ENCODE assay signal across 8 cellular contexts in the genomic region with DNA sequence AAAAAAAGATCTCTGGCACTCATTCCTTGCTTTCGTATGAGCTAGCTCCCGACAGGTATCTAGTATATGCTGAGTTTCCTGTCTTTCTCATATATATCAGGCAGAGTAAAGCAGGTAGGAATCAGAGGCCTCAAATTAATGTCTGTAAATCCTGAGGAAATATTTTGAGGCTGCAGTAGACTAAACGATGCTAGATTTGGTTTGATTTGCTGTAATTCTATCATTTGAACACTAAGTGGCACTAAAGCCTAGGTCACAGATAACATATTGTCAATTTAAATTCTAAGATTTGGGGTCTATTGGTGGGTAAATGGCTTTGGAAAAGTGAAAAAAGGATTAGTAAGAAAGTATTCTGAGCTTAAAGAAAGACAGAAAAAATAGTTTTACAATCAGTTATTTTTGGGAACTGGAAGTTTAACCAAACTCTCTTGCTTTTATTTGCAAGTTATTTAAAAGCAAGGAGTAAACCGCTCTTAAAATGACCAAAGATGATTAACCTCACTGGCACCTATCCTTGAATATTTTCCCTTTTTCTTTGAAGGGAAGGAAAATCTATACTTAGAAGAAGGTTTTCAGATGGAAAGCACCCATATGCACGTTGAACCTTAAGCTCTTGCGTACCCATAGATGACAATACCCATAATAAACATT. TPM values are rescaled to one million over a fixed set of nuclear protein-coding genes. Genes with fewer than 3 reads are reported as not detected.
DNase-seq lines count a peak whose midpoint lies in the region; ATAC-seq and TF ChIP-seq lines count a peak whose summit lies in the region.

No MANE protein-coding gene starts in this region.

- no peaks in the 10 kb centered on the region for H3K4me1 Mint-ChIP-seq in natural killer cell
- H3K4me1 Mint-ChIP-seq in natural killer cell treated with Interleukin-12 subunit alpha and Interleukin-12 subunit beta and Interleukin-15 and Interleukin-18, amount 100 ng/mL, for 72 hours (ENCODE audit: low read depth in 2 of 2) = peaks cover 0 to 2% of the 10 kb centered on the region in 2 donors

- no peaks in the 10 kb centered on the region for H3K9me3 ChIP-seq in Peyer's patch

- no peak overlapping the region for H3K27ac ChIP-seq in Peyer's patch

- no peak for TF ChIP-seq POLR2A in Peyer's patch (IDR thresholded peaks at IDR 0.05)

- no peaks in the 10 kb centered on the region for H3K9me3 Mint-ChIP-seq in natural killer cell
- no peaks in the 10 kb centered on the region for H3K9me3 Mint-ChIP-seq in natural killer cell treated with Interleukin-12 subunit alpha and Interleukin-12 subunit beta and Interleukin-15 and Interleukin-18, amount 100 ng/mL, for 72 hours

- peaks cover 0 to 10% of the 10 kb centered on the region in 2 donors for H3K27me3 Mint-ChIP-seq in natural killer cell (ENCODE audit: low read depth in 2 of 2)
- H3K27me3 Mint-ChIP-seq in natural killer cell treated with Interleukin-12 subunit alpha and Interleukin-12 subunit beta and Interleukin-15 and Interleukin-18, amount 100 ng/mL, for 72 hours = peaks cover 0 to 2% of the 10 kb centered on the region in 2 donors

- no peak overlapping the region for H3K4me3 Mint-ChIP-seq in natural killer cell
- no peak overlapping the region for H3K4me3 Mint-ChIP-seq in natural killer cell treated with Interleukin-12 subunit alpha and Interleukin-12 subunit beta and Interleukin-15 and Interleukin-18, amount 100 ng/mL, for 72 hours

- H3K27me3 ChIP-seq in Peyer's patch = no peaks in the 10 kb centered on the region

- no peaks in the 10 kb centered on the region for H3K4me1 ChIP-seq in Peyer's patch

- no peak overlapping the region for H3K4me3 ChIP-seq in Peyer's patch

- DNase-seq in natural killer cell (no peak), Peyer's patch (no peak), fibroblast of peridontal ligament (ENCODE audit: extremely low read depth) (peak; percentile 52), smooth muscle cell of the brain vasculature (ENCODE audit: low read depth, low spot score) (peak; percentile 3), OCI-M2 (lab: John Stamatoyannopoulos, UW; ENCODE audit: unreplicated experiment) (no peak), DMS79 (lab: John Stamatoyannopoulos, UW) (no peak)
- no peak for DNase-seq in natural killer cell treated with Interleukin-12 subunit alpha and Interleukin-12 subunit beta and Interleukin-15 and Interleukin-18, amount 100 ng/mL, for 72 hours (ENCODE audit: low spot score)

- H3K27ac Mint-ChIP-seq in natural killer cell = no peak overlapping the region
- no peak overlapping the region for H3K27ac Mint-ChIP-seq in natural killer cell treated with Interleukin-12 subunit alpha and Interleukin-12 subunit beta and Interleukin-15 and Interleukin-18, amount 100 ng/mL, for 72 hours

- intact Hi-C loops in natural killer cell (cut with micrococcal nuclease) = loop anchor here (1.0 kb wide), 1 partner anchor 360 kb away; no protein-coding TSS in a partner anchor

- no peaks in the 10 kb centered on the region for H3K36me3 ChIP-seq in Peyer's patch

- no peaks in the 10 kb centered on the region for H3K36me3 Mint-ChIP-seq in natural killer cell
- no peaks in the 10 kb centered on the region for H3K36me3 Mint-ChIP-seq in natural killer cell treated with Interleukin-12 subunit alpha and Interleukin-12 subunit beta and Interleukin-15 and Interleukin-18, amount 100 ng/mL, for 72 hours

- peak; percentile 65 for TF ChIP-seq CTCF in natural killer cell (IDR thresholded peaks at IDR 0.05)
- peak in 5 of 6 experiments; percentile 23 to 76 (median 68) for TF ChIP-seq CTCF in Peyer's patch (IDR thresholded peaks at IDR 0.05)

- no peak for ATAC-seq in natural killer cell
- ATAC-seq in natural killer cell treated with Interleukin-12 subunit alpha and Interleukin-12 subunit beta and Interleukin-15 and Interleukin-18, amount 100 ng/mL, for 72 hours = no peak
- ATAC-seq in HG03442 (IDR thresholded peaks at IDR 0.05; ENCODE audit: unreplicated experiment) = peak; percentile 77

RNA-seq across cellular contexts. Expression of a gene that starts 37.6 kb away (rescaled TPM):
- 1 to 10 TPM; 1.7 to 2.2 (median 1.9) TPM for total RNA-seq in natural killer cell
- total RNA-seq in natural killer cell treated with Interleukin-12 subunit alpha and Interleukin-12 subunit beta and Interleukin-15 and Interleukin-18, amount 100 ng/mL, for 72 hours = 10 to 100 TPM; 15.5 to 27.4 TPM
- total RNA-seq in Peyer's patch = under 1 TPM in 1 of 4 donors, not detected in 3; 0.27 TPM

Comparison
In these comparisons a context has a peak if more than half of its experiments do, and no peak if none do; other contexts are left out.
1. RNA of a gene that starts 37.6 kb away (total RNA-seq): 15.5 to 27.4 TPM in natural killer cell treated with Interleukin-12 subunit alpha and Interleukin-12 subunit beta and Interleukin-15 and Interleukin-18, amount 100 ng/mL, for 72 hours; 1.7 to 2.2 TPM in natural killer cell and 0.27 TPM in Peyer's patch; every median in the first group is over 4 times any median in the second.
2. DNase-seq: peak in fibroblast of peridontal ligament (single experiment) and smooth muscle cell of the brain vasculature (single experiment); none in natural killer cell (single experiment), natural killer cell treated with Interleukin-12 subunit alpha and Interleukin-12 subunit beta and Interleukin-15 and Interleukin-18, amount 100 ng/mL, for 72 hours (single experiment), Peyer's patch (0 of 3), OCI-M2 (single experiment) and DMS79 (single experiment).